Comparison of ENCODE assay signal across 1 cellular context in the genomic region with DNA sequence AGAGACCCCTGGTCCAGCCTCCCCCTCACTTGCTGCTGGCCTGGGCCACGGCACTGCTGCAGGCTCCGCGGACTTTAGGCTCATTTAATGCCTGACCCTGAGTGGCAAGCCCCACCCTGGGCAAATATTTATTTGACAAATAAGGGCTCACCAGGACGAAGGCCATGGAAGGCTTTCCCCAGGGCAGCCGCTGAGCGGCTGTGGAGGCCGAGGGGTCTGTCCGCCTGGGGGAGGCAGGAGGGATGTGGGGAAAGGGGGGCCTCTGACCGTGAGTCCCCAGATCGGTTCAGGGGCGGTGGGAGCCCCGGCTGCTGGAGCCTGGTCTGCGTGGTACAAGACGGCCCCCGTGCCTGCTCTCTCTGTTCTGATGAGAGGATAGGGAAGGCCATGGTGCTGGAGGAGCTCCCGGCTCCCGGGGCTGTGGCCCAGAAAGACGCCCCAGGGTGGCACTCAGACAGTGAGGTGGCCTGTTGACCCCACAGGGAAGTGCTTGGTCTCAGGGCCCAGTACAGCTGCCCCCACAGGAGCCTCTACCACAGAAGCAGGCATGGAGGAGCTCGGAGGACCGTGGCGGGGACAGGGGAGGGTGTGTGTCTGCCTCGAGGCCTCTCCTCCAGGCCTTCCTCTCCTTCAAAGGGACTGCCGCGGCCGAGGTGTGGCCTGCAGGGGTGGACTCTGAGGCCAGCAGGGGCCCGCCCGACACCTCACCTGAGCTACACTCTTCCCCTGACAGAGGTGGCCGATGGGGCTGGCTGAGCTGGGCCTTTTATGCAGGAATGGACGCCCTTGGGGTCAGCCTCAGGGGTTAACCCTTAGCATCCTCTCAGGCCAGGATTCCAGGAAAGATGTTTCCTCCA.
TF ChIP-seq lines count a peak whose summit lies in the region.

No MANE protein-coding gene starts in this region.

TF ChIP-seq in HepG2, 621 proteins besides CTCF, POLR2A, EP300 and RAD21 (continued from another document and continues in another):
- TF ChIP-seq NFAT5 (CRISPR knock-in tag; IDR thresholded peaks at IDR 0.05) = 0 out of 2 replicates have a peak, but pooled peaks have one; percentile 7
- TF ChIP-seq BRD4 (CRISPR knock-in tag; IDR thresholded peaks at IDR 0.05) = peak; percentile 61
- TF ChIP-seq ZNF136 (CRISPR knock-in tag; IDR thresholded peaks at IDR 0.05; ENCODE audit: low read depth) = no peak
- no peak for TF ChIP-seq CBX2 (IDR thresholded peaks at IDR 0.05; ENCODE audit: low read depth, low read length)
- TF ChIP-seq CBX2 (CRISPR knock-in tag; IDR thresholded peaks at IDR 0.05; ENCODE audit: low read depth) = no peak; the same call in 1 of the 2 replicates
- TF ChIP-seq ZNF597 (CRISPR knock-in tag; IDR thresholded peaks at IDR 0.05) = no peak
- no peak; the same call in none of the 2 replicates for TF ChIP-seq ZBTB43 (CRISPR knock-in tag; conservative IDR thresholded peaks at IDR 0.05)
- TF ChIP-seq FOXK2 (IDR thresholded peaks at IDR 0.05) = no peak
- TF ChIP-seq KLF11 (CRISPR knock-in tag; IDR thresholded peaks at IDR 0.05) = 0 out of 2 replicates have a peak, but pooled peaks have one; percentile 61
- TF ChIP-seq ZKSCAN1 (IDR thresholded peaks at IDR 0.05; ENCODE audit: low read length) = no peak
- no peak for TF ChIP-seq ZNF879 (CRISPR knock-in tag; IDR thresholded peaks at IDR 0.05)
- no peak for TF ChIP-seq PRDM4 (CRISPR knock-in tag; IDR thresholded peaks at IDR 0.05; ENCODE audit: borderline replicate concordance)
- TF ChIP-seq ZC3H13 (CRISPR knock-in tag; IDR thresholded peaks at IDR 0.05) = peak; percentile 81
- no peak for TF ChIP-seq SNAPC5 (CRISPR knock-in tag; IDR thresholded peaks at IDR 0.05; ENCODE audit: borderline replicate concordance)
- 0 out of 2 replicates have a peak, but pooled peaks have one; percentile 17 for TF ChIP-seq ZNF768 (CRISPR knock-in tag; IDR thresholded peaks at IDR 0.05)
- TF ChIP-seq, protein P1, sequence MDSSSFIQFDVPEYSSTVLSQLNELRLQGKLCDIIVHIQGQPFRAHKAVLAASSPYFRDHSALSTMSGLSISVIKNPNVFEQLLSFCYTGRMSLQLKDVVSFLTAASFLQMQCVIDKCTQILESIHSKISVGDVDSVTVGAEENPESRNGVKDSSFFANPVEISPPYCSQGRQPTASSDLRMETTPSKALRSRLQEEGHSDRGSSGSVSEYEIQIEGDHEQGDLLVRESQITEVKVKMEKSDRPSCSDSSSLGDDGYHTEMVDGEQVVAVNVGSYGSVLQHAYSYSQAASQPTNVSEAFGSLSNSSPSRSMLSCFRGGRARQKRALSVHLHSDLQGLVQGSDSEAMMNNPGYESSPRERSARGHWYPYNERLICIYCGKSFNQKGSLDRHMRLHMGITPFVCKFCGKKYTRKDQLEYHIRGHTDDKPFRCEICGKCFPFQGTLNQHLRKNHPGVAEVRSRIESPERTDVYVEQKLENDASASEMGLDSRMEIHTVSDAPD (CRISPR knock-in tag; IDR thresholded peaks at IDR 0.05) = no peak
- no peak; the same call in 1 of the 2 replicates for TF ChIP-seq JUND (CRISPR knock-in tag; IDR thresholded peaks at IDR 0.05)
- peak; percentile 69; the same call in 1 of the 2 replicates for TF ChIP-seq ZNF264 (CRISPR knock-in tag; IDR thresholded peaks at IDR 0.05)
- TF ChIP-seq, protein P2, sequence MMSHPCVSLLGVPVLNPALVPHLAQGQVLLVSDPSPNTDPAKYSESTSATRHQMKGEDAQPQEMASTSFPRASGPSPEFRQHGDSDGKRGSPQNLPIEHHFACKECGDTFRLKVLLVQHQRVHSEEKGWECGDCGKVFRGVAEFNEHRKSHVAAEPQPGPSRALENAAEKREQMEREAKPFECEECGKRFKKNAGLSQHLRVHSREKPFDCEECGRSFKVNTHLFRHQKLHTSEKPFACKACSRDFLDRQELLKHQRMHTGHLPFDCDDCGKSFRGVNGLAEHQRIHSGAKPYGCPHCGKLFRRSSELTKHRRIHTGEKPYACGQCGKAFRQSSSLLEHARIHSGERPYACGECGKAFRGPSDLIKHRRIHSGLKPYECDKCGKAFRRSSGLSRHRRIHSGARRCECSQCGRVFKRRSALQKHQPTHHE (CRISPR knock-in tag; IDR thresholded peaks at IDR 0.05; ENCODE audit: borderline replicate concordance) = no peak
- TF ChIP-seq PAWR (CRISPR knock-in tag; IDR thresholded peaks at IDR 0.05; ENCODE audit: borderline replicate concordance) = no peak
- TF ChIP-seq SOX5 (CRISPR knock-in tag; IDR thresholded peaks at IDR 0.05; ENCODE audit: borderline replicate concordance) = peak; percentile 56; the same call in 1 of the 2 replicates
- TF ChIP-seq ZNF205 (CRISPR knock-in tag; IDR thresholded peaks at IDR 0.05) = peak; percentile 41; the same call in 1 of the 2 replicates
- TF ChIP-seq, protein P3, sequence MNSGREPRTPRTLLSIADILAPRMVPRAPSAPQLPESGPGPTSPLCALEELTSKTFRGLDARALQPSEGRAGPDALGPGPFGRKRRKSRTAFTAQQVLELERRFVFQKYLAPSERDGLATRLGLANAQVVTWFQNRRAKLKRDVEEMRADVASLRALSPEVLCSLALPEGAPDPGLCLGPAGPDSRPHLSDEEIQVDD (CRISPR knock-in tag; IDR thresholded peaks at IDR 0.05; ENCODE audit: borderline replicate concordance) = no peak
- peak; percentile 67; the same call in 1 of the 2 replicates for TF ChIP-seq ZNF709 (CRISPR knock-in tag; IDR thresholded peaks at IDR 0.05)
- TF ChIP-seq FOXM1 (CRISPR knock-in tag; IDR thresholded peaks at IDR 0.05) = no peak
- TF ChIP-seq RBM22 (optimal IDR thresholded peaks at IDR 0.05; ENCODE audit: low read length) = no peak
- TF ChIP-seq GFI1 (CRISPR knock-in tag; IDR thresholded peaks at IDR 0.05; ENCODE audit: borderline replicate concordance) = no peak
- TF ChIP-seq ZNF644 (CRISPR knock-in tag; IDR thresholded peaks at IDR 0.05; ENCODE audit: low read depth) = no peak
- TF ChIP-seq JDP2 (CRISPR knock-in tag; IDR thresholded peaks at IDR 0.05; ENCODE audit: borderline replicate concordance) = no peak
- no peak; the same call in 1 of the 2 replicates for TF ChIP-seq ZNF512B (CRISPR knock-in tag; IDR thresholded peaks at IDR 0.05; ENCODE audit: borderline replicate concordance)
- no peak for TF ChIP-seq ZFP1 (CRISPR knock-in tag; IDR thresholded peaks at IDR 0.05)
- peak; percentile 54; the same call in 1 of the 2 replicates for TF ChIP-seq KLF15 (CRISPR knock-in tag; IDR thresholded peaks at IDR 0.05; ENCODE audit: borderline replicate concordance)
- no peak for TF ChIP-seq ZNF256 (CRISPR knock-in tag; conservative IDR thresholded peaks at IDR 0.05)
- TF ChIP-seq HOXA3 (CRISPR knock-in tag; IDR thresholded peaks at IDR 0.05) = peak; percentile 69
- peak; percentile 85 for TF ChIP-seq KLF12 (CRISPR knock-in tag; IDR thresholded peaks at IDR 0.05; ENCODE audit: borderline replicate concordance)
- peak; percentile 85; the same call in 1 of the 2 replicates for TF ChIP-seq KDM6A (CRISPR knock-in tag; IDR thresholded peaks at IDR 0.05; ENCODE audit: low read depth)
- no peak for TF ChIP-seq XBP1 (CRISPR knock-in tag; IDR thresholded peaks at IDR 0.05)
- no peak for TF ChIP-seq ZNF496 (CRISPR knock-in tag; IDR thresholded peaks at IDR 0.05; ENCODE audit: insufficient replicate concordance)
- TF ChIP-seq ZNF460 (CRISPR knock-in tag; IDR thresholded peaks at IDR 0.05; ENCODE audit: borderline replicate concordance) = no peak
- TF ChIP-seq KLF13 (CRISPR knock-in tag; IDR thresholded peaks at IDR 0.05) = no peak
